In the genomic region with DNA sequence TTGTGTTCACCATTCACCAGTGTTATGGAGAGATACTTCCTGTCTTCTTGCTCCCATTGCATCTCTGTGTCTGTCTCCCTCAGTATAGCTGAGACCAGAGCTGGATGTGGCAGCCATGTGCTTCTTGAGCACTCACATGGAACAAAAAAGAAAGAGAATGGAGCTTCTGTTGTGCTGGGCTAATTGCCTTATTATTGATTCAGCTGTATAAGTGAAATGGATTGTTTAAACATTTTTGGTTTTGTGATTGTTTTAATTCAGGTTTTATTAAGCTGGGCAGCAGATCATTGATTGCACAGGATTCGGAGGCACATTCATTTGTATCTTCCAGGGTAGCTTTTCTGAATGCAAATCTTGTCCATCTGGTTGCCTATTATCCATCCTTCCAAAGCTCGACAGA, we compare ENCODE assay signal across 23 cellular contexts.
DNase-seq lines count a peak whose midpoint lies in the region; ATAC-seq and TF ChIP-seq lines count a peak whose summit lies in the region.
"Had no signal": no experiment of that assay in that cellular context is flagged by ENCODE, and none has a peak within 500 bp of the region (broad histone marks: within the 10 kb centered on the region; RNA-seq: fewer than 3 reads in every experiment).

No MANE protein-coding gene starts in this region.

- ATAC-seq in HG03521 (IDR thresholded peaks at IDR 0.05; ENCODE audit: unreplicated experiment): no peak
- ATAC-seq: activated CD8-positive, alpha-beta memory T cell treated with anti-CD3 and anti-CD28 coated beads, Interleukin-2, amount 10 ng/mL, durations not matched to agents 7 days and 5 days; activated T-cell treated with anti-CD3 and anti-CD28 coated beads, Interleukin-2, amount 50 U/mL, for 72 hours; lower lobe of right lung; SK-N-SH treated with all-trans-retinoic acid at 6 μM for 48 hours had no signal

- H3K9me3 Mint-ChIP-seq in type B pancreatic cell: no peaks in the 10 kb centered on the region
- H3K9me3 Mint-ChIP-seq: activated naive CD4-positive, alpha-beta T cell treated with anti-CD3 and anti-CD28 coated beads for 36 hours; activated T-cell treated with anti-CD3 and anti-CD28 coated beads, Interleukin-2, amount 50 U/mL, for 72 hours; CD8-positive, alpha-beta memory T cell had no signal

- H3K36me3 ChIP-seq in neutrophil: no peaks in the 10 kb centered on the region
- H3K36me3 ChIP-seq: cardiac muscle cell, lower lobe of right lung, upper lobe of left lung, WERI-Rb-1 had no signal

- H3K4me1 ChIP-seq in neutrophil (ENCODE audit: control insufficient read depth in 1 of 2, insufficient read depth in 1 of 2, low read depth in 1 of 2, low read length in 1 of 2): peaks cover 43 to 48% of the 10 kb centered on the region in 2 experiments

- DNase-seq in NCI-H1417 (lab: John Stamatoyannopoulos, UW) (peak in 2 of 3 experiments; percentile 10 to 57), NCI-H1417 treated with DMSO at 0.1 percent for 48 hours (lab: John Stamatoyannopoulos, UW) (no peak), NCI-H524 treated with DMSO at 0.1 percent for 48 hours (lab: John Stamatoyannopoulos, UW) (peak; percentile 5), type B pancreatic cell (ENCODE audit: extremely low spot score, unreplicated experiment) (no peak), middle frontal gyrus (ENCODE audit: extremely low spot score, low spot score) (no peak)
- DNase-seq: activated CD4-positive, alpha-beta T cell treated with anti-CD3 and anti-CD28 coated beads, Interleukin-2, amount 10 ng/mL, durations not matched to agents 7 days and 5 days; activated CD8-positive, alpha-beta memory T cell treated with anti-CD3 and anti-CD28 coated beads, Interleukin-2, amount 10 ng/mL, durations not matched to agents 7 days and 5 days; activated naive CD4-positive, alpha-beta T cell treated with anti-CD3 and anti-CD28 coated beads for 36 hours; activated T-cell treated with anti-CD3 and anti-CD28 coated beads, Interleukin-2, amount 50 U/mL, for 72 hours; CD8-positive, alpha-beta memory T cell; dermis blood vessel endothelial cell; kidney; lower lobe of right lung; NCI-H510A; upper lobe of left lung; WERI-Rb-1 had no signal

- H3K4me1 Mint-ChIP-seq in type B pancreatic cell (ENCODE audit: unreplicated experiment): peaks cover 19% of the 10 kb centered on the region

- no peaks in the 10 kb centered on the region for H3K27me3 ChIP-seq in neutrophil
- H3K27me3 ChIP-seq: cardiac muscle cell, upper lobe of left lung had no signal

- no peaks in the 10 kb centered on the region for H3K27me3 Mint-ChIP-seq in type B pancreatic cell
- H3K27me3 Mint-ChIP-seq: activated CD4-positive, alpha-beta T cell treated with anti-CD3 and anti-CD28 coated beads, Interleukin-2, amount 10 ng/mL, durations not matched to agents 7 days and 5 days; activated CD8-positive, alpha-beta memory T cell treated with anti-CD3 and anti-CD28 coated beads, Interleukin-2, amount 10 ng/mL, durations not matched to agents 7 days and 5 days had no signal

- TF ChIP-seq CTCF in neutrophil (IDR thresholded peaks at IDR 0.05) (no peak), type B pancreatic cell (conservative IDR thresholded peaks at IDR 0.05) (no peak)

- no peak overlapping the region for H3K4me3 ChIP-seq in neutrophil (ENCODE audit: low read depth in 1 of 2, low read length in 1 of 2)
- H3K4me3 ChIP-seq: cardiac muscle cell, lower lobe of right lung, upper lobe of left lung had no signal

- no peak overlapping the region for H3K4me3 Mint-ChIP-seq in type B pancreatic cell
- H3K4me3 Mint-ChIP-seq: activated CD4-positive, alpha-beta T cell treated with anti-CD3 and anti-CD28 coated beads, Interleukin-2, amount 10 ng/mL, durations not matched to agents 7 days and 5 days; activated CD8-positive, alpha-beta memory T cell treated with anti-CD3 and anti-CD28 coated beads, Interleukin-2, amount 10 ng/mL, durations not matched to agents 7 days and 5 days; activated naive CD4-positive, alpha-beta T cell treated with anti-CD3 and anti-CD28 coated beads for 36 hours; activated T-cell treated with anti-CD3 and anti-CD28 coated beads, Interleukin-2, amount 50 U/mL, for 72 hours; CD8-positive, alpha-beta memory T cell had no signal

- H3K27ac ChIP-seq in cingulate gyrus (ENCODE audit: low read depth, low read length): peak overlapping the region; percentile 97
- H3K27ac ChIP-seq in neutrophil: peak overlapping the region; percentile 33
- H3K27ac ChIP-seq: cardiac muscle cell, KMS-11, lower lobe of right lung, RWPE1, upper lobe of left lung, WERI-Rb-1 had no signal

- H3K36me3 Mint-ChIP-seq in type B pancreatic cell: no peaks in the 10 kb centered on the region

- no peaks in the 10 kb centered on the region for H3K9me3 ChIP-seq in neutrophil
- H3K9me3 ChIP-seq: lower lobe of right lung, upper lobe of left lung had no signal

- H3K27ac Mint-ChIP-seq in type B pancreatic cell: no peak overlapping the region
- H3K27ac Mint-ChIP-seq: activated CD4-positive, alpha-beta T cell treated with anti-CD3 and anti-CD28 coated beads, Interleukin-2, amount 10 ng/mL, durations not matched to agents 7 days and 5 days; activated CD8-positive, alpha-beta memory T cell treated with anti-CD3 and anti-CD28 coated beads, Interleukin-2, amount 10 ng/mL, durations not matched to agents 7 days and 5 days; activated naive CD4-positive, alpha-beta T cell treated with anti-CD3 and anti-CD28 coated beads for 36 hours; activated T-cell treated with anti-CD3 and anti-CD28 coated beads, Interleukin-2, amount 50 U/mL, for 72 hours had no signal

Comparison
In these comparisons a context has a peak if more than half of its experiments do, and no peak if none do; other contexts are left out.
1. DNase-seq: peak in NCI-H1417 (2 of 3) and NCI-H524 treated with DMSO at 0.1 percent for 48 hours (single experiment); none in NCI-H1417 treated with DMSO at 0.1 percent for 48 hours (single experiment), type B pancreatic cell (single experiment) and middle frontal gyrus (single experiment).